In genomic region chr21:36989699-36990507, GRCh38 we compare ENCODE assay signal across 8 cellular contexts. TPM values are rescaled to one million over a fixed set of nuclear protein-coding genes. Genes with fewer than 3 reads are reported as not detected.
DNase-seq lines count a peak whose midpoint lies in the region; ATAC-seq and TF ChIP-seq lines count a peak whose summit lies in the region.

No MANE protein-coding gene starts in this region.

- peak; percentile 80 for DNase-seq in DMS79 (lab: John Stamatoyannopoulos, UW)
- DNase-seq in OCI-M2 (lab: John Stamatoyannopoulos, UW; ENCODE audit: unreplicated experiment): peak; percentile 96
- peak; percentile 91 for DNase-seq in activated T-cell treated with anti-CD3 and anti-CD28 coated beads, Interleukin-2, amount 50 U/mL, for 1 hour
- no peak for DNase-seq in epithelial cell of proximal tubule (ENCODE audit: low read depth)
- DNase-seq in stimulated activated CD8-positive, alpha-beta memory T cell treated with anti-CD3 and anti-CD28 coated beads, Interleukin-4, amount 100 ng/mL, for 48 hours: peak; percentile 91

- no peaks in the 10 kb centered on the region for H3K27me3 ChIP-seq in mucosa of stomach (ENCODE audit: control insufficient read depth, insufficient read depth, low read length)

- TF ChIP-seq CTCF in epithelial cell of proximal tubule (conservative IDR thresholded peaks at IDR 0.05; ENCODE audit: low read depth, low read length): peak; percentile 32

- TF ChIP-seq RAD21 in Ishikawa (IDR thresholded peaks at IDR 0.05; ENCODE audit: low read depth): peak; percentile 40; the same call in 1 of the 2 replicates

- no peaks in the 10 kb centered on the region for H3K9me3 ChIP-seq in mucosa of stomach (ENCODE audit: control insufficient read depth, low read length)

- H3K9ac ChIP-seq in mucosa of stomach (ENCODE audit: low read length): peak overlapping the region; percentile 75

- TF ChIP-seq EP300 in Ishikawa (IDR thresholded peaks at IDR 0.05; ENCODE audit: borderline replicate concordance): no peak

- peak overlapping the region; percentile 66 for H3K4me3 ChIP-seq in epithelial cell of proximal tubule (ENCODE audit: low read depth, low read length)
- peak overlapping the region; percentile 25 for H3K4me3 ChIP-seq in mucosa of stomach (ENCODE audit: low read length)

- H3K4me1 ChIP-seq in mucosa of stomach (ENCODE audit: control insufficient read depth, insufficient read depth, low read length): peaks cover 5% of the 10 kb centered on the region

- H3K36me3 ChIP-seq in mucosa of stomach (ENCODE audit: control insufficient read depth, insufficient read depth, low read length): no peaks in the 10 kb centered on the region

- ATAC-seq in GM21619 (IDR thresholded peaks at IDR 0.05; ENCODE audit: unreplicated experiment): peak; percentile 90

TF ChIP-seq in Ishikawa, 13 proteins besides CTCF, POLR2A, EP300 and RAD21:
- peak; percentile 23; the same call in 1 of the 2 replicates for TF ChIP-seq NFIC (IDR thresholded peaks at IDR 0.05)
- peak; percentile 77 for TF ChIP-seq YY1 (IDR thresholded peaks at IDR 0.05; ENCODE audit: low read depth)
- no peak for TF ChIP-seq CREB1 (IDR thresholded peaks at IDR 0.05; ENCODE audit: low read depth)
- TF ChIP-seq TEAD4 (IDR thresholded peaks at IDR 0.05): peak; percentile 8; the same call in 1 of the 2 replicates
- TF ChIP-seq TCF12 (IDR thresholded peaks at IDR 0.05; ENCODE audit: low read depth): no peak; the same call in 1 of the 2 replicates
- peak; percentile 91 for TF ChIP-seq EGR1 (IDR thresholded peaks at IDR 0.05)
- peak; percentile 56; the same call in 1 of the 2 replicates for TF ChIP-seq TAF1 (IDR thresholded peaks at IDR 0.05; ENCODE audit: low read depth)
- TF ChIP-seq MAX (IDR thresholded peaks at IDR 0.05): peak; percentile 93; the same call in 1 of the 2 replicates
TF ChIP-seq in Ishikawa: peak in this region for 6.

RNA-seq across cellular contexts. Expression of gene RIPPLY3, which starts 16.6 kb away (rescaled TPM):
- total RNA-seq in epithelial cell of proximal tubule: 4.7 and 5.1 TPM in 2 replicates

RNA-seq across cellular contexts. Expression of gene HLCS, which starts 23.4 kb away (rescaled TPM):
- total RNA-seq in epithelial cell of proximal tubule: 18.7 and 21.0 TPM in 2 replicates
